Comparison of ENCODE assay signal across 9 cellular contexts in genomic region chr5:142143878-142144277, GRCh38. TPM values are rescaled to one million over a fixed set of nuclear protein-coding genes. Genes with fewer than 3 reads are reported as not detected.
A peak's percentile ranks its signal among the peaks of the same experiment; 100 is the strongest.
DNase-seq lines count a peak whose midpoint lies in the region; ATAC-seq and TF ChIP-seq lines count a peak whose summit lies in the region.
"Had no signal": no experiment of that assay in that cellular context is flagged by ENCODE, and none has a peak within 500 bp of the region (broad histone marks: within the 10 kb centered on the region; RNA-seq: fewer than 3 reads in every experiment).

No MANE protein-coding gene starts in this region.

- no peaks in the 10 kb centered on the region for H3K79me2 ChIP-seq in H9 (ENCODE audit: insufficient read depth, low read length)
- H3K79me2 ChIP-seq in SK-N-SH (ENCODE audit: insufficient read depth) = peaks cover 6% of the 10 kb centered on the region; the same call in 1 of the 2 replicates

- in situ Hi-C loops in gastrocnemius medialis (cut with MboI; ENCODE audit: low sequenced_read_pairs in 4 of 4) = loop anchor here (5.0 to 25.0 kb wide), 3 partner anchors 142 to 457 kb away; partner anchors contain the start of gene ARAP3 (in 4 of the 4)

- no peaks in the 10 kb centered on the region for H3K4me1 Mint-ChIP-seq in H9

- DNase-seq in BE2C = no peak
- DNase-seq in H9 = no peak
- peak; percentile 47 for DNase-seq in SK-N-SH
- no peak for DNase-seq in foreskin keratinocyte
- DNase-seq in gastrocnemius medialis = no peak
- DNase-seq in C1 segment of cervical spinal cord (lab: John Stamatoyannopoulos, UW) = no peak
- DNase-seq in occipital lobe (lab: John Stamatoyannopoulos, UW) = no peak

- H4K91ac ChIP-seq in H9 (ENCODE audit: insufficient read length, low read depth, low read length) = no peak overlapping the region

- H2AK5ac ChIP-seq in H9 (ENCODE audit: insufficient read length, low read length) = no peak overlapping the region

- H3K9me2 ChIP-seq in SK-N-SH = no peaks in the 10 kb centered on the region

- CTCF ChIA-PET in SK-N-SH (lab: Yijun Ruan, JAX) = interaction anchor here (0.6 to 7.4 kb wide), 34 partner anchors 8 to 405 kb away, joined by 3 to 164 read pairs (median 4); partner anchors contain the start of genes GNPDA1, NDFIP1 and RNF14

- H2BK15ac ChIP-seq in H9 (ENCODE audit: low read depth, low read length) = no peak overlapping the region

- no peak overlapping the region for H3K27ac ChIP-seq in H9 (ENCODE audit: insufficient read length, low read depth, low read length)
- H3K27ac ChIP-seq in SK-N-SH (ENCODE audit: low read depth in 2 of 2, low read length in 1 of 2) = no peak overlapping the region
- H3K27ac ChIP-seq in foreskin keratinocyte = no peak overlapping the region
- H3K27ac ChIP-seq in gastrocnemius medialis = no peak overlapping the region
- H3K27ac ChIP-seq: epithelial cell of prostate had no signal

- TF ChIP-seq CTCF in BE2C (IDR thresholded peaks at IDR 0.05; ENCODE audit: low read depth, low read length) (peak; percentile 51), H9 (conservative IDR thresholded peaks at IDR 0.05) (peak; percentile 76), SK-N-SH (IDR thresholded peaks at IDR 0.05) (peak; percentile 66), foreskin keratinocyte (conservative IDR thresholded peaks at IDR 0.05) (peak; percentile 77), gastrocnemius medialis (IDR thresholded peaks at IDR 0.05 in 4 of 5, conservative IDR thresholded peaks at IDR 0.05 in 1 of 5) (peak; percentile 42 to 61 (median 47))

- H2BK20ac ChIP-seq in H9 (ENCODE audit: low read depth, low read length, poor library complexity, severe bottlenecking) = no peak overlapping the region

- no peak overlapping the region for H3K4me3 Mint-ChIP-seq in H9

- intact Hi-C loops in gastrocnemius medialis (cut with DNase I; ENCODE audit: low total_unique reads) = loop anchor here (1.0 to 10.0 kb wide), 4 partner anchors 37 to 449 kb away; partner anchors contain the start of genes GNPDA1 and NDFIP1

- no peaks in the 10 kb centered on the region for H4K20me1 ChIP-seq in H9 (ENCODE audit: control insufficient read depth, insufficient read depth, insufficient read length)
- H4K20me1 ChIP-seq in SK-N-SH (ENCODE audit: insufficient read depth) = no peaks in the 10 kb centered on the region

- H3K27me3 Mint-ChIP-seq in H9 (ENCODE audit: low read depth) = no peaks in the 10 kb centered on the region

- peaks cover 20 to 34% (median 30%) of the 10 kb centered on the region in 3 experiments for H3K36me3 Mint-ChIP-seq in H9 (ENCODE audit: insufficient read depth in 1 of 3, low read depth in 3 of 3)

- H3K79me1 ChIP-seq in H9 (ENCODE audit: insufficient read depth, low read depth, low read length, poor library complexity, severe bottlenecking) = no peaks in the 10 kb centered on the region

- TF ChIP-seq POLR2A in gastrocnemius medialis (IDR thresholded peaks at IDR 0.05) = no peak

- peaks cover 64% of the 10 kb centered on the region for H3K36me3 ChIP-seq in BE2C
- peaks cover 59 to 69% of the 10 kb centered on the region in 2 experiments for H3K36me3 ChIP-seq in SK-N-SH (replicated peaks in 1 of 2; ENCODE audit: control insufficient read depth in 1 of 2, insufficient read depth in 2 of 2, low read length in 1 of 2)
- peaks cover 0 to 39% of the 10 kb centered on the region in 2 donors for H3K36me3 ChIP-seq in gastrocnemius medialis

- no peak overlapping the region for H3K4ac ChIP-seq in H9 (ENCODE audit: low read depth, low read length)

- H3K56ac ChIP-seq in H9 (ENCODE audit: insufficient read length, low read depth, low read length) = no peak overlapping the region

- H3K9me3 ChIP-seq in BE2C (no peaks in the 10 kb centered on the region), H9 (ENCODE audit: control insufficient read depth, low read depth, low read length) (no peaks in the 10 kb centered on the region), SK-N-SH (no peaks in the 10 kb centered on the region), gastrocnemius medialis (no peaks in the 10 kb centered on the region)

- no peak for ATAC-seq in foreskin keratinocyte
- ATAC-seq in gastrocnemius medialis = peak in 1 of 2 donors; percentile 33
- ATAC-seq in HG02610 (IDR thresholded peaks at IDR 0.05; ENCODE audit: unreplicated experiment) = no peak

- H3K27me3 ChIP-seq in BE2C (no peaks in the 10 kb centered on the region), H9 (ENCODE audit: insufficient read depth, low read length) (no peaks in the 10 kb centered on the region), SK-N-SH (ENCODE audit: insufficient read depth) (no peaks in the 10 kb centered on the region), foreskin keratinocyte (no peaks in the 10 kb centered on the region), gastrocnemius medialis (no peaks in the 10 kb centered on the region)

- H3K9ac ChIP-seq in H9 (ENCODE audit: extremely low read depth, insufficient read length, low read length) = no peak overlapping the region
- no peak overlapping the region for H3K9ac ChIP-seq in SK-N-SH

- H3K14ac ChIP-seq in H9 (ENCODE audit: insufficient read depth, low read length) = no peak overlapping the region

- no peak overlapping the region for H3T11ph ChIP-seq in H9 (ENCODE audit: low read length)

- H3K27ac Mint-ChIP-seq in H9 = no peak overlapping the region

- TF ChIP-seq EP300 in SK-N-SH (IDR thresholded peaks at IDR 0.05; ENCODE audit: borderline replicate concordance in 1 of 2, low read depth in 1 of 2, low read length in 1 of 2) = no peak

- no peak overlapping the region for H2BK5ac ChIP-seq in H9 (ENCODE audit: insufficient read length, low read length)

- peak; percentile 77 for TF ChIP-seq RAD21 in SK-N-SH (IDR thresholded peaks at IDR 0.05; ENCODE audit: low read length)

- H3K4me3 ChIP-seq in BE2C (ENCODE audit: low read depth, low read length) = no peak overlapping the region
- no peak overlapping the region for H3K4me3 ChIP-seq in SK-N-SH (ENCODE audit: low read depth in 2 of 2, low read length in 1 of 2)
- H3K4me3 ChIP-seq in gastrocnemius medialis = no peak overlapping the region

- no peaks in the 10 kb centered on the region for H3K4me1 ChIP-seq in BE2C
- H3K4me1 ChIP-seq in H9 (ENCODE audit: insufficient read depth, low read length) = no peaks in the 10 kb centered on the region
- no peaks in the 10 kb centered on the region for H3K4me1 ChIP-seq in SK-N-SH (ENCODE audit: control insufficient read depth in 1 of 2, insufficient read depth in 2 of 2, low read depth in 1 of 2, low read length in 1 of 2)
- no peaks in the 10 kb centered on the region for H3K4me1 ChIP-seq in foreskin keratinocyte
- H3K4me1 ChIP-seq in gastrocnemius medialis = no peaks in the 10 kb centered on the region

- H3K18ac ChIP-seq in H9 (ENCODE audit: insufficient read length, low read depth, low read length) = no peak overlapping the region

- H3K23ac ChIP-seq in H9 (ENCODE audit: insufficient read length, low read depth, low read length) = no peak overlapping the region

- no peak overlapping the region for H2AFZ ChIP-seq in H9 (ENCODE audit: low read length)
- no peak overlapping the region for H2AFZ ChIP-seq in SK-N-SH (ENCODE audit: low read depth)

- no CpG with 5 or more reads among the region's 3 CpGs for WGBS in H9 (ENCODE audit: extremely low coverage, insufficient read length, low lambda C conversion rate)
- 34% methylated on average over 3 of the region's 3 CpGs for WGBS in SK-N-SH (ENCODE audit: low lambda C conversion rate)

- H3F3A ChIP-seq in SK-N-SH (replicated peaks; ENCODE audit: insufficient read depth) = peaks cover 20% of the 10 kb centered on the region

- no peak overlapping the region for H2BK12ac ChIP-seq in H9 (ENCODE audit: insufficient read length, low read depth, low read length)

- no peak overlapping the region for H4K8ac ChIP-seq in H9 (replicated peaks; ENCODE audit: insufficient read length, low read depth, low read length)

- POLR2A ChIA-PET in SK-N-SH (lab: Yijun Ruan, JAX) = no interaction called here

- H3K4me2 ChIP-seq in H9 (ENCODE audit: insufficient read depth, insufficient read length, low read length) = no peak overlapping the region
- H3K4me2 ChIP-seq in SK-N-SH = no peak overlapping the region

- H4K5ac ChIP-seq in H9 (ENCODE audit: insufficient read length, low read depth, low read length) = no peak overlapping the region

- peaks cover 3 to 7% of the 10 kb centered on the region in 2 experiments; a peak in 2 of 5 replicates for H3K9me3 Mint-ChIP-seq in H9

- no peak overlapping the region for H2BK120ac ChIP-seq in H9 (ENCODE audit: low read depth, low read length, poor library complexity, severe bottlenecking)

- no peaks in the 10 kb centered on the region for H3K23me2 ChIP-seq in H9 (ENCODE audit: insufficient read length, low read depth, low read length, poor library complexity, severe bottlenecking)

TF ChIP-seq in SK-N-SH, 30 proteins besides CTCF, POLR2A, EP300 and RAD21:
- peak; percentile 23; the same call in 1 of the 2 replicates for TF ChIP-seq SMC3 (IDR thresholded peaks at IDR 0.05; ENCODE audit: low read depth, low read length)
- TF ChIP-seq ELF1 (IDR thresholded peaks at IDR 0.05) = no peak

RNA-seq across cellular contexts. Expression of gene NDFIP1, which starts 35.3 kb away (rescaled TPM):
- 155 TPM for polyA plus RNA-seq in BE2C (2012; ENCODE audit: insufficient read depth, insufficient read length, low read depth)
- 26.6 TPM in 2 replicates for total RNA-seq in H9 (2021)
- 25.5 and 40.0 TPM in 2 replicates for polyA plus RNA-seq in SK-N-SH (2012; rRNA removed)
- 41.1 and 41.8 TPM in 2 replicates for polyA plus RNA-seq in SK-N-SH (2012; cell fraction: cytosol; rRNA removed)
- polyA plus RNA-seq in SK-N-SH (2012; cell fraction: nucleus; rRNA removed) = 25.1 and 27.1 TPM in 2 replicates
- 34.6 and 36.4 TPM in 2 replicates for total RNA-seq in foreskin keratinocyte
- polyA plus RNA-seq in foreskin keratinocyte = 25.0 and 26.4 TPM in 2 replicates
- 10 to 100 TPM; 37.1 to 63.5 (median 42.5) TPM for total RNA-seq in gastrocnemius medialis
- total RNA-seq in occipital lobe = 134 TPM
